ENCODE assay signal across 3 cellular contexts in the genomic region with DNA sequence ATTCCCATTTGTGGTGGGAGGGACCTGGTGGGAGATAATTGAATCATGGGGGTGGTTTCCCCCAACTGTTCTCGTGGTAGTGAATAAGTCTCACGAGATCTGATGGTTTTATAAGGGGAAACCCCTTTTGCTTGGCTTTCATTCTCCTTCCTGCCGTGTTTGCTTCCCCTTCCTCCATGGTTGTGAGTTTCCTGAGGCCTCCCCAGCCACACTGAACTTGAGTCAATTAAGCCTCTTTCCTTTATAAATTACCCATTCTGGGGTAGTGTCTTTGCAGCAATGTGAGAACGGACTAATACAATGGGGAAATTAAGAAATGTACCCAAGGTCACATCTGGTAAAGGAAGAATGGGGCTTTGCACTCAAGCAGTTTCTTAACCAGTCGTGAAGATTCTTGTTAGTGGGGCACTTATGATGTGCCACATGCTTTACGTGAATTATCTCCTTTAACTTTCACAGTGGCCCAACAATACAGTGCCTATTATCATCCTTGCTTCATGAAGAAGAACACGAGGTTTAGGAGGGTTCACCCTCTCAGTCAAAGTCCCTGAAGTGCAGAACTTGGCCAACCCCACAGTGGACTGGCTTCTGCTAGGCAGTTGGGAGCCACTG.
TF ChIP-seq lines count a peak whose summit lies in the region.

No MANE protein-coding gene starts in this region.

TF ChIP-seq in liver, 16 proteins besides CTCF, POLR2A, EP300 and RAD21 (continued from another document):
- TF ChIP-seq JUND (IDR thresholded peaks at IDR 0.05) (no peak), YY1 (IDR thresholded peaks at IDR 0.05) (no peak), TAF1 (conservative IDR thresholded peaks at IDR 0.05) (no peak), EGR1 (IDR thresholded peaks at IDR 0.05; ENCODE audit: low read depth in 2 of 2) (no peak), GABPA (IDR thresholded peaks at IDR 0.05 in 1 of 2, conservative IDR thresholded peaks at IDR 0.05 in 1 of 2) (no peak)
- TF ChIP-seq, protein P1, sequence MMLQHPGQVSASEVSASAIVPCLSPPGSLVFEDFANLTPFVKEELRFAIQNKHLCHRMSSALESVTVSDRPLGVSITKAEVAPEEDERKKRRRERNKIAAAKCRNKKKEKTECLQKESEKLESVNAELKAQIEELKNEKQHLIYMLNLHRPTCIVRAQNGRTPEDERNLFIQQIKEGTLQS (IDR thresholded peaks at IDR 0.05) = no peak

TF ChIP-seq in HepG2, 621 proteins besides CTCF, POLR2A, EP300 and RAD21 (continued from another document):
- TF ChIP-seq, protein P2, sequence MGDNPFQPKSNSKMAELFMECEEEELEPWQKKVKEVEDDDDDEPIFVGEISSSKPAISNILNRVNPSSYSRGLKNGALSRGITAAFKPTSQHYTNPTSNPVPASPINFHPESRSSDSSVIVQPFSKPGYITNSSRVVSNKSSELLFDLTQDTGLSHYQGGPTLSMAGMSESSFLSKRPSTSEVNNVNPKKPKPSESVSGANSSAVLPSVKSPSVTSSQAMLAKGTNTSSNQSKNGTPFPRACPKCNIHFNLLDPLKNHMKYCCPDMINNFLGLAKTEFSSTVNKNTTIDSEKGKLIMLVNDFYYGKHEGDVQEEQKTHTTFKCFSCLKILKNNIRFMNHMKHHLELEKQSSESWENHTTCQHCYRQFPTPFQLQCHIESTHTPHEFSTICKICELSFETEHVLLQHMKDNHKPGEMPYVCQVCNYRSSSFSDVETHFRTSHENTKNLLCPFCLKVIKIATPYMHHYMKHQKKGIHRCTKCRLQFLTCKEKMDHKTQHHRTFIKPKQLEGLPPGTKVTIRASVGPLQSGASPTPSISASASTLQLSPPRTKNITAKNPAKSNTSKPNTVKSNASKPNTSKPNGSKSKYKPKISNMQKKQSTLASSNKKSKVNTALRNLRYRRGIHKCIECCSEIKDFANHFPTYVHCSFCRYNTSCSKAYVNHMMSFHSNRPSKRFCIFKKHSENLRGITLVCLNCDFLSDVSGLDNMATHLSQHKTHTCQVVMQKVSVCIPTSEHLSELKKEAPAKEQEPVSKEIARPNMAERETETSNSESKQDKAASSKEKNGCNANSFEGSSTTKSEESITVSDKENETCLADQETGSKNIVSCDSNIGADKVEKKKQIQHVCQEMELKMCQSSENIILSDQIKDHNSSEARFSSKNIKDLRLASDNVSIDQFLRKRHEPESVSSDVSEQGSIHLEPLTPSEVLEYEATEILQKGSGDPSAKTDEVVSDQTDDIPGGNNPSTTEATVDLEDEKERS (CRISPR knock-in tag; IDR thresholded peaks at IDR 0.05) = no peak

TF ChIP-seq in WTC11, 78 proteins besides CTCF, POLR2A, EP300 and RAD21 (continued from another document):
- TF ChIP-seq, protein P3, sequence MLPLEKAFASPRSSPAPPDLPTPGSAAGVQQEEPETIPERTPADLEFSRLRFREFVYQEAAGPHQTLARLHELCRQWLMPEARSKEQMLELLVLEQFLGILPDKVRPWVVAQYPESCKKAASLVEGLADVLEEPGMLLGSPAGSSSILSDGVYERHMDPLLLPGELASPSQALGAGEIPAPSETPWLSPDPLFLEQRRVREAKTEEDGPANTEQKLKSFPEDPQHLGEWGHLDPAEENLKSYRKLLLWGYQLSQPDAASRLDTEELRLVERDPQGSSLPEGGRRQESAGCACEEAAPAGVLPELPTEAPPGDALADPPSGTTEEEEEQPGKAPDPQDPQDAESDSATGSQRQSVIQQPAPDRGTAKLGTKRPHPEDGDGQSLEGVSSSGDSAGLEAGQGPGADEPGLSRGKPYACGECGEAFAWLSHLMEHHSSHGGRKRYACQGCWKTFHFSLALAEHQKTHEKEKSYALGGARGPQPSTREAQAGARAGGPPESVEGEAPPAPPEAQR (CRISPR knock-in tag; IDR thresholded peaks at IDR 0.05) = no peak
- TF ChIP-seq, protein P4, sequence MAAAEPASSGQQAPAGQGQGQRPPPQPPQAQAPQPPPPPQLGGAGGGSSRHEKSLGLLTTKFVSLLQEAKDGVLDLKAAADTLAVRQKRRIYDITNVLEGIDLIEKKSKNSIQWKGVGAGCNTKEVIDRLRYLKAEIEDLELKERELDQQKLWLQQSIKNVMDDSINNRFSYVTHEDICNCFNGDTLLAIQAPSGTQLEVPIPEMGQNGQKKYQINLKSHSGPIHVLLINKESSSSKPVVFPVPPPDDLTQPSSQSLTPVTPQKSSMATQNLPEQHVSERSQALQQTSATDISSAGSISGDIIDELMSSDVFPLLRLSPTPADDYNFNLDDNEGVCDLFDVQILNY (CRISPR knock-in tag; IDR thresholded peaks at IDR 0.05) = no peak
- TF ChIP-seq ZBTB21 (CRISPR knock-in tag; IDR thresholded peaks at IDR 0.05; ENCODE audit: borderline replicate concordance) (no peak), ZNF423 (CRISPR knock-in tag; IDR thresholded peaks at IDR 0.05) (no peak), ZNF138 (CRISPR knock-in tag; conservative IDR thresholded peaks at IDR 0.05) (no peak), KAT7 (CRISPR knock-in tag; IDR thresholded peaks at IDR 0.05; ENCODE audit: borderline replicate concordance) (no peak), ESRRA (CRISPR knock-in tag; IDR thresholded peaks at IDR 0.05; ENCODE audit: borderline replicate concordance) (no peak)
